Comparison of ENCODE assay signal across 31 cellular contexts in the genomic region with DNA sequence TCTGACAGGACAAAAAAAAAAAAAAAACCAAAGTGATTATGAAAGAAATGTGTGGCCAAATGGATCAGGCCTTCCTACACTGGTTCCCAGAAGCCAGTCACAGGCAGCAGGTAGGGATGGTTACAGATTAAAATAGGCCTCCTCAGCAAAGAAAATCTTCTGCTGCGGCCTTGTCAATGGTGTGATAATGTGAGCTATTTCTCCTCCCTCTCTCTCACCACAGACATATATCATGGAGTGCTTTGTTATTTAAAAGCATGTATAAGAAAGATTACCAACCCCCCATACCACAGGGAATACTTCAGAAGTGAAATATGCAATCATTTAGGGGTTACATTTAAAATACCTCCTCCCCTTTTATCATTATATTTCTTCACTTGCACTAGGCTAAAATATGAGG. TPM values are rescaled to one million over a fixed set of nuclear protein-coding genes. Genes with fewer than 3 reads are reported as not detected.
"Had no signal": no experiment of that assay in that cellular context is flagged by ENCODE, and none has a peak within 500 bp of the region (broad histone marks: within the 10 kb centered on the region; RNA-seq: fewer than 3 reads in every experiment).

No MANE protein-coding gene starts in this region.

- H3K4me3 ChIP-seq: gastroesophageal sphincter, stomach, tibial artery had no signal

- H3K27me3 ChIP-seq: brain microvascular endothelial cell, gastroesophageal sphincter, stomach, tibial artery had no signal

- H3K36me3 ChIP-seq: brain microvascular endothelial cell, gastroesophageal sphincter, stomach, tibial artery had no signal

- H3K4me1 ChIP-seq: gastroesophageal sphincter, stomach, tibial artery had no signal

- H3K9me3 ChIP-seq: gastroesophageal sphincter, stomach, tibial artery had no signal

- ATAC-seq: activated CD8-positive, alpha-beta T cell treated with anti-CD3 and anti-CD28 coated beads for 36 hours; activated naive CD8-positive, alpha-beta T cell treated with anti-CD3 and anti-CD28 coated beads, Interleukin-2, amount 50 U/mL, for 24 hours; activated T-cell treated with anti-CD3 and anti-CD28 coated beads, Interleukin-2, amount 50 U/mL, for 4 hours; activated T-helper 17 cell treated with anti-CD3 and anti-CD28 coated beads, Interleukin-2, amount 50 U/mL, for 72 hours; gastroesophageal sphincter; natural killer cell; right cardiac atrium; stimulated activated naive B cell treated with anti-CD40 and anti-IgM and Interleukin-4, amounts not matched to agents 10 μg/mL and 1 μg/mL and 100 μg/mL, for 72 hours; WTC11 had no signal

- H3K27ac ChIP-seq: brain microvascular endothelial cell, gastroesophageal sphincter, stomach, tibial artery had no signal

- DNase-seq: activated CD4-positive, alpha-beta T cell treated with anti-CD3 and anti-CD28 coated beads for 1 hour; activated CD4-positive, alpha-beta T cell treated with anti-CD3 and anti-CD28 coated beads, Interleukin-2, amount 50 U/mL, for 1 hour; activated CD8-positive, alpha-beta T cell treated with anti-CD3 and anti-CD28 coated beads for 36 hours; activated gamma-delta T cell treated with Interleukin-2 at 50 U/mL for 16 hours; activated naive CD4-positive, alpha-beta T cell treated with anti-CD3 and anti-CD28 coated beads, Interleukin-2, amount 50 U/mL, for 16 hours; activated naive CD8-positive, alpha-beta T cell treated with anti-CD3 and anti-CD28 coated beads, Interleukin-2, amount 50 U/mL, for 24 hours; activated T-cell treated with anti-CD3 and anti-CD28 coated beads, Interleukin-2, amount 50 U/mL, for 4 hours; brain microvascular endothelial cell; hippocampal formation; natural killer cell; posterior cingulate gyrus; right cardiac atrium; stimulated activated CD4-positive, alpha-beta T cell treated with anti-CD3 and anti-CD28 coated beads, Interleukin-15, amount 100 ng/mL, for 24 hours; stimulated activated CD4-positive, alpha-beta T cell treated with anti-CD3 and anti-CD28 coated beads, Interleukin-2, amount 100 ng/mL, for 24 hours; stimulated activated naive B cell treated with anti-CD40 and anti-IgM and Interleukin-4, amounts not matched to agents 10 μg/mL and 1 μg/mL and 100 μg/mL, for 72 hours; stomach; T-helper 2 cell; tibial artery had no signal

RNA-seq across cellular contexts. Expression of a gene that starts 32.2 kb away (rescaled TPM):
- total RNA-seq: activated CD8-positive, alpha-beta T cell treated with anti-CD3 and anti-CD28 coated beads for 36 hours; activated T-cell treated with anti-CD3 and anti-CD28 coated beads, Interleukin-2, amount 50 U/mL, for 4 hours; activated T-helper 17 cell treated with anti-CD3 and anti-CD28 coated beads, Interleukin-2, amount 50 U/mL, for 72 hours; cardiac septum; endothelial cell of umbilical vein; fibroblast of lung; fibroblast of villous mesenchyme; gastroesophageal sphincter; lower leg skin; mononuclear cell; natural killer cell; osteoblast; right cardiac atrium; stomach; WTC11 had no signal
- polyA plus RNA-seq: endothelial cell of umbilical vein, esophagus, keratinocyte, right cardiac atrium, stomach, urinary bladder had no signal
